1 cellular context compared by ENCODE assay signal in the genomic region with DNA sequence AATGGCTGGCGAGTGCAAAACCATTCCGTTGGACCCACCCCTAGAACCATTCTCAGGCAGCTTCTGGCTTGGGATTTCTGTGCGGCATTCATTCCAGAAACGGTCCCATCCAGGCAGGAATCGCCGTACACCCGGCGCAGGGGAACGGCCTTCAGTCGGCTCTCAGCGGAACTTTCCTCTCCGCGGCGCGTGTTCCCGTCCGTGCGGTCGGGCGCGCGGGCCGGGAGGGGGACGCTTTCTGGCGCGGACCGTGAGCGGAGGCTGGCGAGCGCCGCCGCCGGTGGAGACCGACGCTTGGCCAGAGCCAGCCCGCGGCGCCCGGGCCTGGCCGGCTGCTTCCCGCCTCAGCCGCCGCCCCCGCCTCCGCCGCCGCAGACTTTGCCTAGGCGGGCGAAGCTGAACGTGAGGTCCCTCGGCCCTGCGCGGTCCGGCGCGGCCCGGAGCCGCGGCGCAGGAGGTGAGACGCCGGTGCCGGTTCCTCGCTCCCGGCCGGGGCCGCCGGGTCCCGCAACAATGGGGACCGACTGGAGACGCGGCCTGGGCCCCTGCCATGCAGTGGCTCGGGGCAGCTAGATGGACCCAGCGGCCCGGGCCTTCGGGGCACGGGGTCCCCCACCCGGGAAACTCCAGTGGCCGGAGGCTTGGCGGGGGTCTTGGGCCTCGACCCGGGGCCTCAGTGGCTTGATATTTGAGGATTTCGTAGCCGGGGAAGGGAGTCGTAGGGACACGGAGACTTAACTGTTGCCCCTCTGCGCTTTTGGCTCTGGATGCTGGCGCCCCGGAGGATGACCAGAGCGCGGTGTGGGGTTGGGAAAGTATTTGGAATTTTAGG.
TF ChIP-seq lines count a peak whose summit lies in the region.

A gene with protein sequence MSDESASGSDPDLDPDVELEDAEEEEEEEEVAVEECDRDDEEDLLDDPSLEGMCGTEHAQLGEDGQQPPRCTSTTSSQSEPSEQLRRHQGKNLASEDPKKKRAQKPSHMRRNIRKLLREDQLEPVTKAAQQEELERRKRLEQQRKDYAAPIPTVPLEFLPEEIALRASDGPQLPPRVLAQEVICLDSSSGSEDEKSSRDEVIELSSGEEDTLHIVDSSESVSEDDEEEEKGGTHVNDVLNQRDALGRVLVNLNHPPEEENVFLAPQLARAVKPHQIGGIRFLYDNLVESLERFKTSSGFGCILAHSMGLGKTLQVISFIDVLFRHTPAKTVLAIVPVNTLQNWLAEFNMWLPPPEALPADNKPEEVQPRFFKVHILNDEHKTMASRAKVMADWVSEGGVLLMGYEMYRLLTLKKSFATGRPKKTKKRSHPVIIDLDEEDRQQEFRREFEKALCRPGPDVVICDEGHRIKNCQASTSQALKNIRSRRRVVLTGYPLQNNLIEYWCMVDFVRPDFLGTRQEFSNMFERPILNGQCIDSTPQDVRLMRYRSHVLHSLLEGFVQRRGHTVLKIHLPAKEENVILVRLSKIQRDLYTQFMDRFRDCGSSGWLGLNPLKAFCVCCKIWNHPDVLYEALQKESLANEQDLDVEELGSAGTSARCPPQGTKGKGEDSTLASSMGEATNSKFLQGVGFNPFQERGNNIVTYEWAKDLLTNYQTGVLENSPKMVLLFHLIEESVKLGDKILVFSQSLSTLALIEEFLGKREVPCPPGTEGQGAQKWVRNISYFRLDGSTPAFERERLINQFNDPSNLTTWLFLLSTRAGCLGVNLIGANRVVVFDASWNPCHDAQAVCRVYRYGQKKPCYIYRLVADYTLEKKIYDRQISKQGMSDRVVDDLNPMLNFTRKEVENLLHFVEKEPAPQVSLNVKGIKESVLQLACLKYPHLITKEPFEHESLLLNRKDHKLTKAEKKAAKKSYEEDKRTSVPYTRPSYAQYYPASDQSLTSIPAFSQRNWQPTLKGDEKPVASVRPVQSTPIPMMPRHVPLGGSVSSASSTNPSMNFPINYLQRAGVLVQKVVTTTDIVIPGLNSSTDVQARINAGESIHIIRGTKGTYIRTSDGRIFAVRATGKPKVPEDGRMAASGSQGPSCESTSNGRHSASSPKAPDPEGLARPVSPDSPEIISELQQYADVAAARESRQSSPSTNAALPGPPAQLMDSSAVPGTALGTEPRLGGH (N-terminal part only) (plus strand): TSS at position 261 of the 832 bp plus-strand sequence. CDS start 51,702 bp downstream, outside the sequence.

TF ChIP-seq in WTC11, 78 proteins besides CTCF, POLR2A, EP300 and RAD21 (continued from another document):
- TF ChIP-seq, protein P1, sequence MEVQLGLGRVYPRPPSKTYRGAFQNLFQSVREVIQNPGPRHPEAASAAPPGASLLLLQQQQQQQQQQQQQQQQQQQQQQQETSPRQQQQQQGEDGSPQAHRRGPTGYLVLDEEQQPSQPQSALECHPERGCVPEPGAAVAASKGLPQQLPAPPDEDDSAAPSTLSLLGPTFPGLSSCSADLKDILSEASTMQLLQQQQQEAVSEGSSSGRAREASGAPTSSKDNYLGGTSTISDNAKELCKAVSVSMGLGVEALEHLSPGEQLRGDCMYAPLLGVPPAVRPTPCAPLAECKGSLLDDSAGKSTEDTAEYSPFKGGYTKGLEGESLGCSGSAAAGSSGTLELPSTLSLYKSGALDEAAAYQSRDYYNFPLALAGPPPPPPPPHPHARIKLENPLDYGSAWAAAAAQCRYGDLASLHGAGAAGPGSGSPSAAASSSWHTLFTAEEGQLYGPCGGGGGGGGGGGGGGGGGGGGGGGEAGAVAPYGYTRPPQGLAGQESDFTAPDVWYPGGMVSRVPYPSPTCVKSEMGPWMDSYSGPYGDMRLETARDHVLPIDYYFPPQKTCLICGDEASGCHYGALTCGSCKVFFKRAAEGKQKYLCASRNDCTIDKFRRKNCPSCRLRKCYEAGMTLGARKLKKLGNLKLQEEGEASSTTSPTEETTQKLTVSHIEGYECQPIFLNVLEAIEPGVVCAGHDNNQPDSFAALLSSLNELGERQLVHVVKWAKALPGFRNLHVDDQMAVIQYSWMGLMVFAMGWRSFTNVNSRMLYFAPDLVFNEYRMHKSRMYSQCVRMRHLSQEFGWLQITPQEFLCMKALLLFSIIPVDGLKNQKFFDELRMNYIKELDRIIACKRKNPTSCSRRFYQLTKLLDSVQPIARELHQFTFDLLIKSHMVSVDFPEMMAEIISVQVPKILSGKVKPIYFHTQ (CRISPR knock-in tag; IDR thresholded peaks at IDR 0.05) = no peak
- TF ChIP-seq CBFB (CRISPR knock-in tag; IDR thresholded peaks at IDR 0.05; ENCODE audit: low read depth) (peak; percentile 91; the same call in 1 of the 2 replicates), FOXJ3 (CRISPR knock-in tag; IDR thresholded peaks at IDR 0.05; ENCODE audit: borderline replicate concordance) (no peak), SMAD3 (CRISPR knock-in tag; IDR thresholded peaks at IDR 0.05; ENCODE audit: borderline replicate concordance) (peak; percentile 69; the same call in 1 of the 2 replicates), KAT7 (CRISPR knock-in tag; IDR thresholded peaks at IDR 0.05; ENCODE audit: borderline replicate concordance) (peak; percentile 99), HMGA2 (CRISPR knock-in tag; IDR thresholded peaks at IDR 0.05) (no peak), MYBL2 (CRISPR knock-in tag; IDR thresholded peaks at IDR 0.05) (peak; percentile 85), IRF2 (CRISPR knock-in tag; IDR thresholded peaks at IDR 0.05; ENCODE audit: borderline replicate concordance, low read depth) (no peak), GRHL2 (CRISPR knock-in tag; IDR thresholded peaks at IDR 0.05; ENCODE audit: insufficient replicate concordance, severe bottlenecking) (no peak), NFYB (CRISPR knock-in tag; conservative IDR thresholded peaks at IDR 0.05; ENCODE audit: low read depth) (peak; percentile 36; the same call in 1 of the 2 replicates), CREB1 (CRISPR knock-in tag; IDR thresholded peaks at IDR 0.05) (0 out of 2 replicates have a peak, but pooled peaks have one; percentile 78), JAZF1 (CRISPR knock-in tag; IDR thresholded peaks at IDR 0.05) (no peak), TCF7 (CRISPR knock-in tag; IDR thresholded peaks at IDR 0.05; ENCODE audit: low read depth) (peak; percentile 81; the same call in 1 of the 2 replicates), ZNF671 (CRISPR knock-in tag; IDR thresholded peaks at IDR 0.05) (no peak), NFATC4 (CRISPR knock-in tag; IDR thresholded peaks at IDR 0.05) (0 out of 2 replicates have a peak, but pooled peaks have one; percentile 39), ZNF416 (CRISPR knock-in tag; IDR thresholded peaks at IDR 0.05) (0 out of 2 replicates have a peak, but pooled peaks have one; percentile 38), RORB (CRISPR knock-in tag; IDR thresholded peaks at IDR 0.05) (no peak), SOX15 (CRISPR knock-in tag; IDR thresholded peaks at IDR 0.05) (no peak)
- TF ChIP-seq, protein P2, sequence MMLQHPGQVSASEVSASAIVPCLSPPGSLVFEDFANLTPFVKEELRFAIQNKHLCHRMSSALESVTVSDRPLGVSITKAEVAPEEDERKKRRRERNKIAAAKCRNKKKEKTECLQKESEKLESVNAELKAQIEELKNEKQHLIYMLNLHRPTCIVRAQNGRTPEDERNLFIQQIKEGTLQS (CRISPR knock-in tag; conservative IDR thresholded peaks at IDR 0.05) = no peak
- TF ChIP-seq, protein P3, sequence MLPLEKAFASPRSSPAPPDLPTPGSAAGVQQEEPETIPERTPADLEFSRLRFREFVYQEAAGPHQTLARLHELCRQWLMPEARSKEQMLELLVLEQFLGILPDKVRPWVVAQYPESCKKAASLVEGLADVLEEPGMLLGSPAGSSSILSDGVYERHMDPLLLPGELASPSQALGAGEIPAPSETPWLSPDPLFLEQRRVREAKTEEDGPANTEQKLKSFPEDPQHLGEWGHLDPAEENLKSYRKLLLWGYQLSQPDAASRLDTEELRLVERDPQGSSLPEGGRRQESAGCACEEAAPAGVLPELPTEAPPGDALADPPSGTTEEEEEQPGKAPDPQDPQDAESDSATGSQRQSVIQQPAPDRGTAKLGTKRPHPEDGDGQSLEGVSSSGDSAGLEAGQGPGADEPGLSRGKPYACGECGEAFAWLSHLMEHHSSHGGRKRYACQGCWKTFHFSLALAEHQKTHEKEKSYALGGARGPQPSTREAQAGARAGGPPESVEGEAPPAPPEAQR (CRISPR knock-in tag; IDR thresholded peaks at IDR 0.05) = no peak
- TF ChIP-seq, protein P4, sequence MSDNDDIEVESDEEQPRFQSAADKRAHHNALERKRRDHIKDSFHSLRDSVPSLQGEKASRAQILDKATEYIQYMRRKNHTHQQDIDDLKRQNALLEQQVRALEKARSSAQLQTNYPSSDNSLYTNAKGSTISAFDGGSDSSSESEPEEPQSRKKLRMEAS (CRISPR knock-in tag; IDR thresholded peaks at IDR 0.05) = peak; percentile 65
- TF ChIP-seq, protein P5, sequence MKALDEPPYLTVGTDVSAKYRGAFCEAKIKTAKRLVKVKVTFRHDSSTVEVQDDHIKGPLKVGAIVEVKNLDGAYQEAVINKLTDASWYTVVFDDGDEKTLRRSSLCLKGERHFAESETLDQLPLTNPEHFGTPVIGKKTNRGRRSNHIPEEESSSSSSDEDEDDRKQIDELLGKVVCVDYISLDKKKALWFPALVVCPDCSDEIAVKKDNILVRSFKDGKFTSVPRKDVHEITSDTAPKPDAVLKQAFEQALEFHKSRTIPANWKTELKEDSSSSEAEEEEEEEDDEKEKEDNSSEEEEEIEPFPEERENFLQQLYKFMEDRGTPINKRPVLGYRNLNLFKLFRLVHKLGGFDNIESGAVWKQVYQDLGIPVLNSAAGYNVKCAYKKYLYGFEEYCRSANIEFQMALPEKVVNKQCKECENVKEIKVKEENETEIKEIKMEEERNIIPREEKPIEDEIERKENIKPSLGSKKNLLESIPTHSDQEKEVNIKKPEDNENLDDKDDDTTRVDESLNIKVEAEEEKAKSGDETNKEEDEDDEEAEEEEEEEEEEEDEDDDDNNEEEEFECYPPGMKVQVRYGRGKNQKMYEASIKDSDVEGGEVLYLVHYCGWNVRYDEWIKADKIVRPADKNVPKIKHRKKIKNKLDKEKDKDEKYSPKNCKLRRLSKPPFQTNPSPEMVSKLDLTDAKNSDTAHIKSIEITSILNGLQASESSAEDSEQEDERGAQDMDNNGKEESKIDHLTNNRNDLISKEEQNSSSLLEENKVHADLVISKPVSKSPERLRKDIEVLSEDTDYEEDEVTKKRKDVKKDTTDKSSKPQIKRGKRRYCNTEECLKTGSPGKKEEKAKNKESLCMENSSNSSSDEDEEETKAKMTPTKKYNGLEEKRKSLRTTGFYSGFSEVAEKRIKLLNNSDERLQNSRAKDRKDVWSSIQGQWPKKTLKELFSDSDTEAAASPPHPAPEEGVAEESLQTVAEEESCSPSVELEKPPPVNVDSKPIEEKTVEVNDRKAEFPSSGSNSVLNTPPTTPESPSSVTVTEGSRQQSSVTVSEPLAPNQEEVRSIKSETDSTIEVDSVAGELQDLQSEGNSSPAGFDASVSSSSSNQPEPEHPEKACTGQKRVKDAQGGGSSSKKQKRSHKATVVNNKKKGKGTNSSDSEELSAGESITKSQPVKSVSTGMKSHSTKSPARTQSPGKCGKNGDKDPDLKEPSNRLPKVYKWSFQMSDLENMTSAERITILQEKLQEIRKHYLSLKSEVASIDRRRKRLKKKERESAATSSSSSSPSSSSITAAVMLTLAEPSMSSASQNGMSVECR (CRISPR knock-in tag; IDR thresholded peaks at IDR 0.05; ENCODE audit: borderline replicate concordance) = peak; percentile 90
- TF ChIP-seq, protein P6, sequence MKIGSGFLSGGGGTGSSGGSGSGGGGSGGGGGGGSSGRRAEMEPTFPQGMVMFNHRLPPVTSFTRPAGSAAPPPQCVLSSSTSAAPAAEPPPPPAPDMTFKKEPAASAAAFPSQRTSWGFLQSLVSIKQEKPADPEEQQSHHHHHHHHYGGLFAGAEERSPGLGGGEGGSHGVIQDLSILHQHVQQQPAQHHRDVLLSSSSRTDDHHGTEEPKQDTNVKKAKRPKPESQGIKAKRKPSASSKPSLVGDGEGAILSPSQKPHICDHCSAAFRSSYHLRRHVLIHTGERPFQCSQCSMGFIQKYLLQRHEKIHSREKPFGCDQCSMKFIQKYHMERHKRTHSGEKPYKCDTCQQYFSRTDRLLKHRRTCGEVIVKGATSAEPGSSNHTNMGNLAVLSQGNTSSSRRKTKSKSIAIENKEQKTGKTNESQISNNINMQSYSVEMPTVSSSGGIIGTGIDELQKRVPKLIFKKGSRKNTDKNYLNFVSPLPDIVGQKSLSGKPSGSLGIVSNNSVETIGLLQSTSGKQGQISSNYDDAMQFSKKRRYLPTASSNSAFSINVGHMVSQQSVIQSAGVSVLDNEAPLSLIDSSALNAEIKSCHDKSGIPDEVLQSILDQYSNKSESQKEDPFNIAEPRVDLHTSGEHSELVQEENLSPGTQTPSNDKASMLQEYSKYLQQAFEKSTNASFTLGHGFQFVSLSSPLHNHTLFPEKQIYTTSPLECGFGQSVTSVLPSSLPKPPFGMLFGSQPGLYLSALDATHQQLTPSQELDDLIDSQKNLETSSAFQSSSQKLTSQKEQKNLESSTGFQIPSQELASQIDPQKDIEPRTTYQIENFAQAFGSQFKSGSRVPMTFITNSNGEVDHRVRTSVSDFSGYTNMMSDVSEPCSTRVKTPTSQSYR (CRISPR knock-in tag; IDR thresholded peaks at IDR 0.05) = no peak
